2 cellular contexts compared by ENCODE assay signal in the genomic region with DNA sequence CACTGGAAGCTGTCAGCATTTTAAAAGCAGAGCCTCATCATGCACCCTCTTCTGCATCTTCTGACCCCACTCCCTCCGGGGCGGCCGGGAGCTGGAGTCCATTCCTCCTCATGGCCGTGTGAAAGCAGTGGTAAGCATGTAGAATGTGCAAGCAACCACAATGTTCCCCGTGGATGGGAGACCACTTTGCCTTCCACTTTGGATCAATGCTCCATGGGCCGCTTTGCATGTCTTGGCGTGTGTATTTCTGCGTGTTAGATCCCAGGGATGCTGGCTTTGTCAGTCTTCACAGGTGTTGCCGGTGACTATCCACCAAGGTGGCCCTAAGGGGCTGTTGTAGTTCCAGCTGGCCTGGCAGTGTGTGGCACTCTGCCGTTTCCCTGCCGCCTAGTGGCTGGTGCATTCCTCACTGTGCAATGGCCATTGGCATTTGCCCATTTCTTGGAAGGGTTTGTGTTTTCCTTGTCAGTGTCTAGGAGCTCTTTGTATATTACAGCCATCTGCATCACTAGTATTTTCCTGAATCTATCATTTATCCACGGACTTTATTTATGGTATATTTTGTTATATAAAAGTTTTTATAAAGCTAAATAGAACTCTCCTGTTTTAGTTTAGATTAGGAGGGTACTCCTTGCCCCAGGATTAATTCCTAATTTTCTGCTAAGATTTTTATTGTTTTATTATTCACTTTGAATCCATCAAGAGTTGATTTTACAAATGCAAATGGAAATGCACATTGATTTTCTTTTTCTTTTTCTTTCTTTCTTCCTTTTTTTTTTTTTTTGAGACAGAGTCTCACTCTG.
TF ChIP-seq lines count a peak whose summit lies in the region.

No MANE protein-coding gene starts in this region.

TF ChIP-seq in GM12878, 131 proteins besides CTCF, POLR2A, EP300 and RAD21 (continued from another document):
- TF ChIP-seq, protein P1, sequence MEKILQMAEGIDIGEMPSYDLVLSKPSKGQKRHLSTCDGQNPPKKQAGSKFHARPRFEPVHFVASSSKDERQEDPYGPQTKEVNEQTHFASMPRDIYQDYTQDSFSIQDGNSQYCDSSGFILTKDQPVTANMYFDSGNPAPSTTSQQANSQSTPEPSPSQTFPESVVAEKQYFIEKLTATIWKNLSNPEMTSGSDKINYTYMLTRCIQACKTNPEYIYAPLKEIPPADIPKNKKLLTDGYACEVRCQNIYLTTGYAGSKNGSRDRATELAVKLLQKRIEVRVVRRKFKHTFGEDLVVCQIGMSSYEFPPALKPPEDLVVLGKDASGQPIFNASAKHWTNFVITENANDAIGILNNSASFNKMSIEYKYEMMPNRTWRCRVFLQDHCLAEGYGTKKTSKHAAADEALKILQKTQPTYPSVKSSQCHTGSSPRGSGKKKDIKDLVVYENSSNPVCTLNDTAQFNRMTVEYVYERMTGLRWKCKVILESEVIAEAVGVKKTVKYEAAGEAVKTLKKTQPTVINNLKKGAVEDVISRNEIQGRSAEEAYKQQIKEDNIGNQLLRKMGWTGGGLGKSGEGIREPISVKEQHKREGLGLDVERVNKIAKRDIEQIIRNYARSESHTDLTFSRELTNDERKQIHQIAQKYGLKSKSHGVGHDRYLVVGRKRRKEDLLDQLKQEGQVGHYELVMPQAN (conservative IDR thresholded peaks at IDR 0.05), result no peak
- TF ChIP-seq CREB1 (IDR thresholded peaks at IDR 0.05; ENCODE audit: low read depth) (no peak), TAF1 (IDR thresholded peaks at IDR 0.05; ENCODE audit: borderline replicate concordance, low read depth, low read length) (no peak), SP1 (IDR thresholded peaks at IDR 0.05; ENCODE audit: low read depth, low read length) (no peak), NFIC (IDR thresholded peaks at IDR 0.05; ENCODE audit: low read depth, low read length) (no peak), BHLHE40 (IDR thresholded peaks at IDR 0.05; ENCODE audit: borderline replicate concordance in 1 of 2, low read depth in 2 of 2, low read length in 1 of 2) (no peak), IRF4 (IDR thresholded peaks at IDR 0.05; ENCODE audit: low read depth, low read length) (no peak)
- TF ChIP-seq, protein P2, sequence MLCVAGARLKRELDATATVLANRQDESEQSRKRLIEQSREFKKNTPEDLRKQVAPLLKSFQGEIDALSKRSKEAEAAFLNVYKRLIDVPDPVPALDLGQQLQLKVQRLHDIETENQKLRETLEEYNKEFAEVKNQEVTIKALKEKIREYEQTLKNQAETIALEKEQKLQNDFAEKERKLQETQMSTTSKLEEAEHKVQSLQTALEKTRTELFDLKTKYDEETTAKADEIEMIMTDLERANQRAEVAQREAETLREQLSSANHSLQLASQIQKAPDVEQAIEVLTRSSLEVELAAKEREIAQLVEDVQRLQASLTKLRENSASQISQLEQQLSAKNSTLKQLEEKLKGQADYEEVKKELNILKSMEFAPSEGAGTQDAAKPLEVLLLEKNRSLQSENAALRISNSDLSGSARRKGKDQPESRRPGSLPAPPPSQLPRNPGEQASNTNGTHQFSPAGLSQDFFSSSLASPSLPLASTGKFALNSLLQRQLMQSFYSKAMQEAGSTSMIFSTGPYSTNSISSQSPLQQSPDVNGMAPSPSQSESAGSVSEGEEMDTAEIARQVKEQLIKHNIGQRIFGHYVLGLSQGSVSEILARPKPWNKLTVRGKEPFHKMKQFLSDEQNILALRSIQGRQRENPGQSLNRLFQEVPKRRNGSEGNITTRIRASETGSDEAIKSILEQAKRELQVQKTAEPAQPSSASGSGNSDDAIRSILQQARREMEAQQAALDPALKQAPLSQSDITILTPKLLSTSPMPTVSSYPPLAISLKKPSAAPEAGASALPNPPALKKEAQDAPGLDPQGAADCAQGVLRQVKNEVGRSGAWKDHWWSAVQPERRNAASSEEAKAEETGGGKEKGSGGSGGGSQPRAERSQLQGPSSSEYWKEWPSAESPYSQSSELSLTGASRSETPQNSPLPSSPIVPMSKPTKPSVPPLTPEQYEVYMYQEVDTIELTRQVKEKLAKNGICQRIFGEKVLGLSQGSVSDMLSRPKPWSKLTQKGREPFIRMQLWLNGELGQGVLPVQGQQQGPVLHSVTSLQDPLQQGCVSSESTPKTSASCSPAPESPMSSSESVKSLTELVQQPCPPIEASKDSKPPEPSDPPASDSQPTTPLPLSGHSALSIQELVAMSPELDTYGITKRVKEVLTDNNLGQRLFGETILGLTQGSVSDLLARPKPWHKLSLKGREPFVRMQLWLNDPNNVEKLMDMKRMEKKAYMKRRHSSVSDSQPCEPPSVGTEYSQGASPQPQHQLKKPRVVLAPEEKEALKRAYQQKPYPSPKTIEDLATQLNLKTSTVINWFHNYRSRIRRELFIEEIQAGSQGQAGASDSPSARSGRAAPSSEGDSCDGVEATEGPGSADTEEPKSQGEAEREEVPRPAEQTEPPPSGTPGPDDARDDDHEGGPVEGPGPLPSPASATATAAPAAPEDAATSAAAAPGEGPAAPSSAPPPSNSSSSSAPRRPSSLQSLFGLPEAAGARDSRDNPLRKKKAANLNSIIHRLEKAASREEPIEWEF (IDR thresholded peaks at IDR 0.05; ENCODE audit: insufficient replicate concordance, low read depth, low read length), result no peak
- TF ChIP-seq, protein P3, sequence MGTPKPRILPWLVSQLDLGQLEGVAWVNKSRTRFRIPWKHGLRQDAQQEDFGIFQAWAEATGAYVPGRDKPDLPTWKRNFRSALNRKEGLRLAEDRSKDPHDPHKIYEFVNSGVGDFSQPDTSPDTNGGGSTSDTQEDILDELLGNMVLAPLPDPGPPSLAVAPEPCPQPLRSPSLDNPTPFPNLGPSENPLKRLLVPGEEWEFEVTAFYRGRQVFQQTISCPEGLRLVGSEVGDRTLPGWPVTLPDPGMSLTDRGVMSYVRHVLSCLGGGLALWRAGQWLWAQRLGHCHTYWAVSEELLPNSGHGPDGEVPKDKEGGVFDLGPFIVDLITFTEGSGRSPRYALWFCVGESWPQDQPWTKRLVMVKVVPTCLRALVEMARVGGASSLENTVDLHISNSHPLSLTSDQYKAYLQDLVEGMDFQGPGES (IDR thresholded peaks at IDR 0.05), result no peak
- TF ChIP-seq, protein P4, sequence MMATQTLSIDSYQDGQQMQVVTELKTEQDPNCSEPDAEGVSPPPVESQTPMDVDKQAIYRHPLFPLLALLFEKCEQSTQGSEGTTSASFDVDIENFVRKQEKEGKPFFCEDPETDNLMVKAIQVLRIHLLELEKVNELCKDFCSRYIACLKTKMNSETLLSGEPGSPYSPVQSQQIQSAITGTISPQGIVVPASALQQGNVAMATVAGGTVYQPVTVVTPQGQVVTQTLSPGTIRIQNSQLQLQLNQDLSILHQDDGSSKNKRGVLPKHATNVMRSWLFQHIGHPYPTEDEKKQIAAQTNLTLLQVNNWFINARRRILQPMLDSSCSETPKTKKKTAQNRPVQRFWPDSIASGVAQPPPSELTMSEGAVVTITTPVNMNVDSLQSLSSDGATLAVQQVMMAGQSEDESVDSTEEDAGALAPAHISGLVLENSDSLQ (IDR thresholded peaks at IDR 0.05), result no peak

TF ChIP-seq in liver, 16 proteins besides CTCF, POLR2A, EP300 and RAD21 (continued from another document):
- TF ChIP-seq ATF3 (IDR thresholded peaks at IDR 0.05) (no peak), FOXA2 (IDR thresholded peaks at IDR 0.05) (no peak), GABPA (IDR thresholded peaks at IDR 0.05 in 1 of 2, conservative IDR thresholded peaks at IDR 0.05 in 1 of 2) (no peak), TAF1 (conservative IDR thresholded peaks at IDR 0.05) (no peak), MAX (IDR thresholded peaks at IDR 0.05) (no peak), ZBTB33 (IDR thresholded peaks at IDR 0.05) (no peak), NR2F2 (IDR thresholded peaks at IDR 0.05) (no peak), RXRA (IDR thresholded peaks at IDR 0.05) (no peak), EGR1 (IDR thresholded peaks at IDR 0.05; ENCODE audit: low read depth in 2 of 2) (no peak), SP1 (IDR thresholded peaks at IDR 0.05) (no peak), REST (IDR thresholded peaks at IDR 0.05) (no peak), HNF4A (conservative IDR thresholded peaks at IDR 0.05) (no peak), JUND (IDR thresholded peaks at IDR 0.05) (no peak), HNF4G (IDR thresholded peaks at IDR 0.05) (no peak)
